In genomic region chr7:158955146-158955870, GRCh38 we compare ENCODE assay signal across 1 cellular context.
TF ChIP-seq lines count a peak whose summit lies in the region.

No MANE protein-coding gene starts in this region.

TF ChIP-seq in SK-N-SH, 30 proteins besides CTCF, POLR2A, EP300 and RAD21 (continued from another document):
- TF ChIP-seq USF2 (IDR thresholded peaks at IDR 0.05; ENCODE audit: borderline replicate concordance, low read depth, low read length) (no peak), NFIC (IDR thresholded peaks at IDR 0.05; ENCODE audit: borderline replicate concordance) (no peak), SIN3A (IDR thresholded peaks at IDR 0.05; ENCODE audit: borderline replicate concordance, low read depth, low read length) (no peak)
